20 cellular contexts compared by ENCODE assay signal in the genomic region with DNA sequence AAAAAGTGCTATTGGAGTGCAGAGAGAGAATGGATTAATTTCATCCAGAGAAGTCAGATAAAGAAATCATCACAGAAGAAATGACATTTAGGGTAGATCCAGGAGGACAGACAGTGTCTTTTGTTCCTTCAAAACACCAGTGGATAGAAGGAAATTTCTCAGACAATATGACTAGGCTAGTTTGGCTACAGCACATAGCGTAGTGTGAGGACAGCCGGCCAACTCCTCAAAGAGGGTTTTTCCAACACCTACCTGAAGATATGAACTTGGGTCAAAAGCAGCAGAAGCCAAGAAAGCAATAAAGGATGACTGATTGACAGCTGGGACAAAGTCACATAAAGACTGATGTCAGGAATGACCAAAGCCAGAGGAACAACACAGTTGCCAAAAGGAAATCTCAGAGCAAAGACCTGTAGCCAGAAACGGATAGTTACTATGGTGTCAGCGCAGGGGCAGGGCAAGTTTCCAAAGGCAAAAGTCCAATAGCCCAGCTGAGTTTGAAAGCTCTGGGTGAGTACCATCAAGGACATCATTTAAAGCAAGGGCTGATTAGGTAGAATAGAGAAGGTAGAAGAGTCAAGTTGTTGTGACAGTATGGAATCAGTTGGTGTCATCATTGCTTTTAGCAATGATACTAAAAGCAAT. TPM values are rescaled to one million over a fixed set of nuclear protein-coding genes. Genes with fewer than 3 reads are reported as not detected.
"Had no signal": no experiment of that assay in that cellular context is flagged by ENCODE, and none has a peak within 500 bp of the region (broad histone marks: within the 10 kb centered on the region; RNA-seq: fewer than 3 reads in every experiment).

No MANE protein-coding gene starts in this region.

- ATAC-seq: naive thymus-derived CD8-positive, alpha-beta T cell; pancreas; sciatic nerve; stimulated activated naive B cell treated with anti-CD40 and anti-IgM and Interleukin-4, amounts not matched to agents 10 μg/mL and 1 μg/mL and 100 μg/mL, for 72 hours; stimulated activated naive CD8-positive, alpha-beta T cell treated with anti-CD3 and anti-CD28 coated beads, Interleukin-15, amount 100 ng/mL, for 72 hours had no signal

- H3K4me1 ChIP-seq: pancreas, testis, transverse colon had no signal

- H3K27ac ChIP-seq: pancreas, testis, transverse colon had no signal

- DNase-seq: effector CD4-positive, alpha-beta T cell; endodermal cell; erythroblast; foreskin melanocyte; immature natural killer cell; mammary epithelial cell; naive thymus-derived CD8-positive, alpha-beta T cell; nucleus accumbens; pancreas; stimulated activated CD4-positive, alpha-beta T cell treated with anti-CD3 and anti-CD28 coated beads, Interleukin-2, amount 100 ng/mL, for 24 hours; stimulated activated CD4-positive, alpha-beta T cell treated with anti-CD3 and anti-CD28 coated beads, Interleukin-4, amount 100 ng/mL, for 4 hours; stimulated activated naive B cell treated with anti-CD40 and anti-IgM and Interleukin-4, amounts not matched to agents 10 μg/mL and 1 μg/mL and 100 μg/mL, for 72 hours; stimulated activated naive CD8-positive, alpha-beta T cell treated with anti-CD3 and anti-CD28 coated beads, Interleukin-15, amount 100 ng/mL, for 72 hours; testis; transverse colon had no signal

- H3K4me3 ChIP-seq: pancreas, testis, transverse colon had no signal

- H3K36me3 ChIP-seq: pancreas, transverse colon had no signal

- FAIRE-seq: bronchial epithelial cell, colon, endothelial cell of umbilical vein, keratinocyte, pancreas had no signal

- H3K9me3 ChIP-seq: testis had no signal

- H3K27me3 ChIP-seq: pancreas, testis, transverse colon had no signal

RNA-seq across cellular contexts. Expression of a gene that starts 58.7 kb away (rescaled TPM):
- total RNA-seq: naive thymus-derived CD8-positive, alpha-beta T cell had no signal
- polyA plus RNA-seq: mammary epithelial cell; naive thymus-derived CD8-positive, alpha-beta T cell had no signal
